In genomic region chr10:29140991-29141390, GRCh38 we compare ENCODE assay signal across 15 cellular contexts.
DNase-seq lines count a peak whose midpoint lies in the region; ATAC-seq and TF ChIP-seq lines count a peak whose summit lies in the region.
"Had no signal": no experiment of that assay in that cellular context is flagged by ENCODE, and none has a peak within 500 bp of the region (broad histone marks: within the 10 kb centered on the region; RNA-seq: fewer than 3 reads in every experiment).

No MANE protein-coding gene starts in this region.

- no peaks in the 10 kb centered on the region for H3K36me3 Mint-ChIP-seq in stimulated activated effector memory CD8-positive, alpha-beta T cell treated with anti-CD3 and anti-CD28 coated beads, Interleukin-12 subunit alpha, Interleukin-12 subunit beta, amount 100 ng/mL, for 72 hours
- H3K36me3 Mint-ChIP-seq: activated naive CD4-positive, alpha-beta T cell treated with anti-CD3 and anti-CD28 coated beads, Interleukin-2, amount 50 U/mL, for 24 hours; naive B cell had no signal

- in situ Hi-C loops in ACHN (cut with HindIII; ENCODE audit: low pct_ligation_motif_present, low pct_unique_long_range_greater_than_20kb, low sequenced_read_pairs): no loop called here

- TF ChIP-seq CTCF in ascending aorta (IDR thresholded peaks at IDR 0.05) (no peak), right lobe of liver (IDR thresholded peaks at IDR 0.05) (no peak)

- 81% methylated on average over 2 of the region's 2 CpGs for WGBS in right lobe of liver (ENCODE audit: insufficient coverage, low coverage, low lambda C conversion rate, missing lambda C conversion rate)

- no peaks in the 10 kb centered on the region for H3K9me3 ChIP-seq in ascending aorta
- no peaks in the 10 kb centered on the region for H3K9me3 ChIP-seq in right lobe of liver
- H3K9me3 ChIP-seq: BLaER1 had no signal

- no peak overlapping the region for H3K4me3 ChIP-seq in ascending aorta
- H3K4me3 ChIP-seq in right lobe of liver: no peak overlapping the region
- H3K4me3 ChIP-seq: BLaER1 had no signal

- H3K36me3 ChIP-seq in ascending aorta (no peaks in the 10 kb centered on the region), right lobe of liver (no peaks in the 10 kb centered on the region)
- H3K36me3 ChIP-seq: BLaER1 had no signal

- intact Hi-C loops in ascending aorta (cut with DNase I) (loop anchor here (5.0 to 10.0 kb wide), 2 partner anchors 114 to 149 kb away; no protein-coding TSS in a partner anchor), right lobe of liver (cut with DNase I) (no loop called here)

- no peak for TF ChIP-seq POLR2A in right lobe of liver (IDR thresholded peaks at IDR 0.05)

- H3K4me1 Mint-ChIP-seq in stimulated activated effector memory CD8-positive, alpha-beta T cell treated with anti-CD3 and anti-CD28 coated beads, Interleukin-12 subunit alpha, Interleukin-12 subunit beta, amount 100 ng/mL, for 72 hours: no peaks in the 10 kb centered on the region
- H3K4me1 Mint-ChIP-seq: activated naive CD4-positive, alpha-beta T cell treated with anti-CD3 and anti-CD28 coated beads, Interleukin-2, amount 50 U/mL, for 24 hours; naive B cell had no signal

- H3K27ac ChIP-seq in ascending aorta (peak overlapping the region; percentile 8 to 58), right lobe of liver (no peak overlapping the region)
- H3K27ac ChIP-seq: BLaER1 had no signal

- H3K4me1 ChIP-seq in ascending aorta (peaks cover 0 to 6% of the 10 kb centered on the region in 2 donors), right lobe of liver (peaks cover 0 to 9% (median 0%) of the 10 kb centered on the region in 4 donors)
- H3K4me1 ChIP-seq: BLaER1 had no signal

- no peak overlapping the region for H3K27ac Mint-ChIP-seq in stimulated activated effector memory CD8-positive, alpha-beta T cell treated with anti-CD3 and anti-CD28 coated beads, Interleukin-12 subunit alpha, Interleukin-12 subunit beta, amount 100 ng/mL, for 72 hours
- H3K27ac Mint-ChIP-seq: activated naive CD4-positive, alpha-beta T cell treated with anti-CD3 and anti-CD28 coated beads, Interleukin-2, amount 50 U/mL, for 24 hours; naive B cell had no signal

- H3K9me3 Mint-ChIP-seq in stimulated activated effector memory CD8-positive, alpha-beta T cell treated with anti-CD3 and anti-CD28 coated beads, Interleukin-12 subunit alpha, Interleukin-12 subunit beta, amount 100 ng/mL, for 72 hours: no peaks in the 10 kb centered on the region

- H3K27me3 ChIP-seq in ascending aorta: no peaks in the 10 kb centered on the region
- H3K27me3 ChIP-seq in right lobe of liver: no peaks in the 10 kb centered on the region
- H3K27me3 ChIP-seq: BLaER1 had no signal

- DNase-seq in ACHN (peak; percentile 73), HT1080 (ENCODE audit: low read depth) (peak; percentile 93), ascending aorta (ENCODE audit: low spot score in 2 of 2) (no peak), iris pigment epithelial cell (ENCODE audit: low read depth) (peak; percentile 93), right lobe of liver (no peak)
- no peak for DNase-seq in stimulated activated effector memory CD8-positive, alpha-beta T cell treated with anti-CD3 and anti-CD28 coated beads, Interleukin-12 subunit alpha, Interleukin-12 subunit beta, amount 100 ng/mL, for 72 hours (ENCODE audit: low spot score in 2 of 2)
- DNase-seq in stimulated activated CD4-positive, alpha-beta T cell treated with anti-CD3 and anti-CD28 coated beads, Interleukin-1b, Interleukin-23, amount 100 ng/mL, for 48 hours: no peak
- DNase-seq: activated CD4-positive, alpha-beta T cell treated with anti-CD3 and anti-CD28 coated beads, Interleukin-2, amount 50 U/mL, for 48 hours; naive B cell; NCI-H82; small intestine; T-helper 1 cell had no signal

- no peak overlapping the region for H3K4me3 Mint-ChIP-seq in stimulated activated effector memory CD8-positive, alpha-beta T cell treated with anti-CD3 and anti-CD28 coated beads, Interleukin-12 subunit alpha, Interleukin-12 subunit beta, amount 100 ng/mL, for 72 hours
- H3K4me3 Mint-ChIP-seq: activated naive CD4-positive, alpha-beta T cell treated with anti-CD3 and anti-CD28 coated beads, Interleukin-2, amount 50 U/mL, for 24 hours; naive B cell had no signal

- no peak for ATAC-seq in stimulated activated effector memory CD8-positive, alpha-beta T cell treated with anti-CD3 and anti-CD28 coated beads, Interleukin-12 subunit alpha, Interleukin-12 subunit beta, amount 100 ng/mL, for 72 hours
- ATAC-seq in right lobe of liver: no peak
- ATAC-seq in HG03039 (IDR thresholded peaks at IDR 0.05; ENCODE audit: unreplicated experiment): no peak

Comparison
In these comparisons a context has a peak if more than half of its experiments do, and no peak if none do; other contexts are left out.
1. DNase-seq: peak in ACHN (single experiment), HT1080 (single experiment) and iris pigment epithelial cell (single experiment); none in ascending aorta (0 of 2), stimulated activated effector memory CD8-positive, alpha-beta T cell treated with anti-CD3 and anti-CD28 coated beads, Interleukin-12 subunit alpha, Interleukin-12 subunit beta, amount 100 ng/mL, for 72 hours (0 of 2), stimulated activated CD4-positive, alpha-beta T cell treated with anti-CD3 and anti-CD28 coated beads, Interleukin-1b, Interleukin-23, amount 100 ng/mL, for 48 hours (single experiment) and right lobe of liver (0 of 3).
2. H3K27ac ChIP-seq: peak in ascending aorta (2 of 2); none in right lobe of liver (0 of 3).